ENCODE assay signal across 17 cellular contexts in genomic region chr4:159326470-159326869, GRCh38.
DNase-seq lines count a peak whose midpoint lies in the region; ATAC-seq and TF ChIP-seq lines count a peak whose summit lies in the region.
"Had no signal": no experiment of that assay in that cellular context is flagged by ENCODE, and none has a peak within 500 bp of the region (broad histone marks: within the 10 kb centered on the region; RNA-seq: fewer than 3 reads in every experiment).

No MANE protein-coding gene starts in this region.

- H3K27me3 ChIP-seq in cardiac muscle cell = no peaks in the 10 kb centered on the region
- H3K27me3 ChIP-seq: BLaER1 had no signal

- peaks cover 3% of the 10 kb centered on the region for H3K9me3 Mint-ChIP-seq in progenitor cell of endocrine pancreas (ENCODE audit: low read depth)
- H3K9me3 Mint-ChIP-seq: GM23338 had no signal

- peak; percentile 31 for ATAC-seq in left lobe of liver
- ATAC-seq: GM23338 had no signal

- peaks cover 16% of the 10 kb centered on the region for H3K36me3 Mint-ChIP-seq in progenitor cell of endocrine pancreas (ENCODE audit: insufficient read depth)

- H3K4me3 ChIP-seq in cardiac muscle cell = no peak overlapping the region
- H3K4me3 ChIP-seq: BLaER1, GM23338 had no signal

- H3K4me1 ChIP-seq in cardiac muscle cell (ENCODE audit: low read depth) = peaks cover 6% of the 10 kb centered on the region
- H3K4me1 ChIP-seq: BLaER1 had no signal

- H3K4me1 Mint-ChIP-seq in progenitor cell of endocrine pancreas (ENCODE audit: low read depth) = no peaks in the 10 kb centered on the region
- H3K4me1 Mint-ChIP-seq: CD14-positive monocyte; CD4-positive, alpha-beta memory T cell; GM23338 had no signal

- TF ChIP-seq CTCF in cardiac muscle cell (IDR thresholded peaks at IDR 0.05; ENCODE audit: low read depth, low read length) (no peak), progenitor cell of endocrine pancreas (IDR thresholded peaks at IDR 0.05; ENCODE audit: unreplicated experiment) (no peak)

- peak overlapping the region; percentile 72 for H3K27ac Mint-ChIP-seq in progenitor cell of endocrine pancreas
- H3K27ac Mint-ChIP-seq: GM23338 had no signal

- H3K27me3 Mint-ChIP-seq in progenitor cell of endocrine pancreas = no peaks in the 10 kb centered on the region
- H3K27me3 Mint-ChIP-seq: CD4-positive, alpha-beta memory T cell had no signal

- peak overlapping the region; percentile 7 for H3K27ac ChIP-seq in cardiac muscle cell
- H3K27ac ChIP-seq: BLaER1, HL-60 had no signal

- no peak overlapping the region for H3K4me3 Mint-ChIP-seq in progenitor cell of endocrine pancreas (ENCODE audit: low read depth)
- H3K4me3 Mint-ChIP-seq: CD14-positive monocyte; CD4-positive, alpha-beta memory T cell; GM23338 had no signal

- no peaks in the 10 kb centered on the region for H3K9me3 ChIP-seq in cardiac muscle cell (ENCODE audit: low read depth)
- H3K9me3 ChIP-seq: BLaER1 had no signal

- DNase-seq in cardiac muscle cell (ENCODE audit: low read depth in 1 of 2, low spot score in 1 of 2) = no peak
- no peak for DNase-seq in cardiac septum (ENCODE audit: low spot score)
- DNase-seq in left lobe of liver (ENCODE audit: low spot score) = no peak
- no peak for DNase-seq in progenitor cell of endocrine pancreas (ENCODE audit: low spot score, unreplicated experiment)
- DNase-seq in activated gamma-delta T cell treated with Interleukin-2 at 50 U/mL for 16 hours = no peak
- no peak for DNase-seq in activated CD4-positive, alpha-beta T cell treated with anti-CD3 and anti-CD28 coated beads, Interleukin-2, amount 50 U/mL, for 4 hours
- no peak for DNase-seq in NCI-H446 treated with DMSO at 0.1 percent for 48 hours (lab: John Stamatoyannopoulos, UW)
- DNase-seq: 8988T; CD4-positive, alpha-beta memory T cell; DMS153; DMS79; GDM1; HCEC 1CT had no signal

- peaks cover 28% of the 10 kb centered on the region for H3K36me3 ChIP-seq in cardiac muscle cell

- intact Hi-C loops in cardiac septum (cut with DNase I) = no loop called here
